In the genomic region with DNA sequence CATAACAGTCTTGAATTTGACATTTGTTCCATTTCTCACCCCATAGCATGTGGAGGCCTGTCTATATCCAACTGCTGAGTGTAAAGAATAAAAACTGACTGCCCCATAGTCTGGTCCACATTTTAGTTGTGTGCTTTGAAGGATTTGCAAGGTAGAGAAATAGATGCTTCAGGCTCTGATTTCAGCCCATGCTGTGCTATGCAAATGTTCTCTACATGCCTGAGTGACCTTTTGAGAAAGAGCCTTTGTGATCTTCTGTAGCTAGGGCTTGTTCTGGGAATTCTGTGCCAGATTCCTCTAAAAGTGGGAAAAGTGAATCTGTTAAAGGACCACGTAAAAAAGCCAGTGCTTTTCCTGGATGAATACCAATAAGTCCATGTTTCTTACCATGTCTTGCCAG, we compare ENCODE assay signal across 1 cellular context.
A peak's percentile ranks its signal among the peaks of the same experiment; 100 is the strongest.
TF ChIP-seq lines count a peak whose summit lies in the region.

No MANE protein-coding gene starts in this region.

TF ChIP-seq in H1, 55 proteins besides CTCF, POLR2A, EP300 and RAD21:
- TF ChIP-seq HDAC2 (IDR thresholded peaks at IDR 0.05; ENCODE audit: borderline replicate concordance in 1 of 2, low read depth in 2 of 2, low read length in 2 of 2): 0 out of 4 replicates have a peak, but pooled peaks of 1 of the 2 experiments have one; percentile 41
- TF ChIP-seq SRF (IDR thresholded peaks at IDR 0.05; ENCODE audit: low read depth, low read length): no peak
- TF ChIP-seq, protein P1, sequence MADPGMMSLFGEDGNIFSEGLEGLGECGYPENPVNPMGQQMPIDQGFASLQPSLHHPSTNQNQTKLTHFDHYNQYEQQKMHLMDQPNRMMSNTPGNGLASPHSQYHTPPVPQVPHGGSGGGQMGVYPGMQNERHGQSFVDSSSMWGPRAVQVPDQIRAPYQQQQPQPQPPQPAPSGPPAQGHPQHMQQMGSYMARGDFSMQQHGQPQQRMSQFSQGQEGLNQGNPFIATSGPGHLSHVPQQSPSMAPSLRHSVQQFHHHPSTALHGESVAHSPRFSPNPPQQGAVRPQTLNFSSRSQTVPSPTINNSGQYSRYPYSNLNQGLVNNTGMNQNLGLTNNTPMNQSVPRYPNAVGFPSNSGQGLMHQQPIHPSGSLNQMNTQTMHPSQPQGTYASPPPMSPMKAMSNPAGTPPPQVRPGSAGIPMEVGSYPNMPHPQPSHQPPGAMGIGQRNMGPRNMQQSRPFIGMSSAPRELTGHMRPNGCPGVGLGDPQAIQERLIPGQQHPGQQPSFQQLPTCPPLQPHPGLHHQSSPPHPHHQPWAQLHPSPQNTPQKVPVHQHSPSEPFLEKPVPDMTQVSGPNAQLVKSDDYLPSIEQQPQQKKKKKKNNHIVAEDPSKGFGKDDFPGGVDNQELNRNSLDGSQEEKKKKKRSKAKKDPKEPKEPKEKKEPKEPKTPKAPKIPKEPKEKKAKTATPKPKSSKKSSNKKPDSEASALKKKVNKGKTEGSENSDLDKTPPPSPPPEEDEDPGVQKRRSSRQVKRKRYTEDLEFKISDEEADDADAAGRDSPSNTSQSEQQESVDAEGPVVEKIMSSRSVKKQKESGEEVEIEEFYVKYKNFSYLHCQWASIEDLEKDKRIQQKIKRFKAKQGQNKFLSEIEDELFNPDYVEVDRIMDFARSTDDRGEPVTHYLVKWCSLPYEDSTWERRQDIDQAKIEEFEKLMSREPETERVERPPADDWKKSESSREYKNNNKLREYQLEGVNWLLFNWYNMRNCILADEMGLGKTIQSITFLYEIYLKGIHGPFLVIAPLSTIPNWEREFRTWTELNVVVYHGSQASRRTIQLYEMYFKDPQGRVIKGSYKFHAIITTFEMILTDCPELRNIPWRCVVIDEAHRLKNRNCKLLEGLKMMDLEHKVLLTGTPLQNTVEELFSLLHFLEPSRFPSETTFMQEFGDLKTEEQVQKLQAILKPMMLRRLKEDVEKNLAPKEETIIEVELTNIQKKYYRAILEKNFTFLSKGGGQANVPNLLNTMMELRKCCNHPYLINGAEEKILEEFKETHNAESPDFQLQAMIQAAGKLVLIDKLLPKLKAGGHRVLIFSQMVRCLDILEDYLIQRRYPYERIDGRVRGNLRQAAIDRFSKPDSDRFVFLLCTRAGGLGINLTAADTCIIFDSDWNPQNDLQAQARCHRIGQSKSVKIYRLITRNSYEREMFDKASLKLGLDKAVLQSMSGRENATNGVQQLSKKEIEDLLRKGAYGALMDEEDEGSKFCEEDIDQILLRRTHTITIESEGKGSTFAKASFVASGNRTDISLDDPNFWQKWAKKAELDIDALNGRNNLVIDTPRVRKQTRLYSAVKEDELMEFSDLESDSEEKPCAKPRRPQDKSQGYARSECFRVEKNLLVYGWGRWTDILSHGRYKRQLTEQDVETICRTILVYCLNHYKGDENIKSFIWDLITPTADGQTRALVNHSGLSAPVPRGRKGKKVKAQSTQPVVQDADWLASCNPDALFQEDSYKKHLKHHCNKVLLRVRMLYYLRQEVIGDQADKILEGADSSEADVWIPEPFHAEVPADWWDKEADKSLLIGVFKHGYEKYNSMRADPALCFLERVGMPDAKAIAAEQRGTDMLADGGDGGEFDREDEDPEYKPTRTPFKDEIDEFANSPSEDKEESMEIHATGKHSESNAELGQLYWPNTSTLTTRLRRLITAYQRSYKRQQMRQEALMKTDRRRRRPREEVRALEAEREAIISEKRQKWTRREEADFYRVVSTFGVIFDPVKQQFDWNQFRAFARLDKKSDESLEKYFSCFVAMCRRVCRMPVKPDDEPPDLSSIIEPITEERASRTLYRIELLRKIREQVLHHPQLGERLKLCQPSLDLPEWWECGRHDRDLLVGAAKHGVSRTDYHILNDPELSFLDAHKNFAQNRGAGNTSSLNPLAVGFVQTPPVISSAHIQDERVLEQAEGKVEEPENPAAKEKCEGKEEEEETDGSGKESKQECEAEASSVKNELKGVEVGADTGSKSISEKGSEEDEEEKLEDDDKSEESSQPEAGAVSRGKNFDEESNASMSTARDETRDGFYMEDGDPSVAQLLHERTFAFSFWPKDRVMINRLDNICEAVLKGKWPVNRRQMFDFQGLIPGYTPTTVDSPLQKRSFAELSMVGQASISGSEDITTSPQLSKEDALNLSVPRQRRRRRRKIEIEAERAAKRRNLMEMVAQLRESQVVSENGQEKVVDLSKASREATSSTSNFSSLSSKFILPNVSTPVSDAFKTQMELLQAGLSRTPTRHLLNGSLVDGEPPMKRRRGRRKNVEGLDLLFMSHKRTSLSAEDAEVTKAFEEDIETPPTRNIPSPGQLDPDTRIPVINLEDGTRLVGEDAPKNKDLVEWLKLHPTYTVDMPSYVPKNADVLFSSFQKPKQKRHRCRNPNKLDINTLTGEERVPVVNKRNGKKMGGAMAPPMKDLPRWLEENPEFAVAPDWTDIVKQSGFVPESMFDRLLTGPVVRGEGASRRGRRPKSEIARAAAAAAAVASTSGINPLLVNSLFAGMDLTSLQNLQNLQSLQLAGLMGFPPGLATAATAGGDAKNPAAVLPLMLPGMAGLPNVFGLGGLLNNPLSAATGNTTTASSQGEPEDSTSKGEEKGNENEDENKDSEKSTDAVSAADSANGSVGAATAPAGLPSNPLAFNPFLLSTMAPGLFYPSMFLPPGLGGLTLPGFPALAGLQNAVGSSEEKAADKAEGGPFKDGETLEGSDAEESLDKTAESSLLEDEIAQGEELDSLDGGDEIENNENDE (IDR thresholded peaks at IDR 0.05; ENCODE audit: insufficient replicate concordance, low read length): peak; percentile 42
- TF ChIP-seq, protein P2, sequence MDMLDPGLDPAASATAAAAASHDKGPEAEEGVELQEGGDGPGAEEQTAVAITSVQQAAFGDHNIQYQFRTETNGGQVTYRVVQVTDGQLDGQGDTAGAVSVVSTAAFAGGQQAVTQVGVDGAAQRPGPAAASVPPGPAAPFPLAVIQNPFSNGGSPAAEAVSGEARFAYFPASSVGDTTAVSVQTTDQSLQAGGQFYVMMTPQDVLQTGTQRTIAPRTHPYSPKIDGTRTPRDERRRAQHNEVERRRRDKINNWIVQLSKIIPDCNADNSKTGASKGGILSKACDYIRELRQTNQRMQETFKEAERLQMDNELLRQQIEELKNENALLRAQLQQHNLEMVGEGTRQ (IDR thresholded peaks at IDR 0.05; ENCODE audit: low read length): no peak
- TF ChIP-seq TEAD4 (IDR thresholded peaks at IDR 0.05; ENCODE audit: low read depth, low read length): peak; percentile 31; the same call in 1 of the 2 replicates
- no peak for TF ChIP-seq CHD1 (IDR thresholded peaks at IDR 0.05; ENCODE audit: low read depth, low read length)
- TF ChIP-seq KDM1A (IDR thresholded peaks at IDR 0.05; ENCODE audit: borderline replicate concordance, low read length): no peak
- peak; percentile 49; the same call in 1 of the 2 replicates for TF ChIP-seq SP1 (IDR thresholded peaks at IDR 0.05; ENCODE audit: low read depth, low read length)
- TF ChIP-seq SIN3A (conservative IDR thresholded peaks at IDR 0.05 in 1 of 2, IDR thresholded peaks at IDR 0.05 in 1 of 2; ENCODE audit: low read depth in 1 of 2, low read length in 2 of 2): 0 out of 4 replicates have a peak, but pooled peaks of 1 of the 2 experiments have one; percentile 30
